8 cellular contexts compared by ENCODE assay signal in genomic region chr13:77326905-77327604, GRCh38. TPM values are rescaled to one million over a fixed set of nuclear protein-coding genes. Genes with fewer than 3 reads are reported as not detected.
DNase-seq lines count a peak whose midpoint lies in the region; TF ChIP-seq lines count a peak whose summit lies in the region.

A gene with protein sequence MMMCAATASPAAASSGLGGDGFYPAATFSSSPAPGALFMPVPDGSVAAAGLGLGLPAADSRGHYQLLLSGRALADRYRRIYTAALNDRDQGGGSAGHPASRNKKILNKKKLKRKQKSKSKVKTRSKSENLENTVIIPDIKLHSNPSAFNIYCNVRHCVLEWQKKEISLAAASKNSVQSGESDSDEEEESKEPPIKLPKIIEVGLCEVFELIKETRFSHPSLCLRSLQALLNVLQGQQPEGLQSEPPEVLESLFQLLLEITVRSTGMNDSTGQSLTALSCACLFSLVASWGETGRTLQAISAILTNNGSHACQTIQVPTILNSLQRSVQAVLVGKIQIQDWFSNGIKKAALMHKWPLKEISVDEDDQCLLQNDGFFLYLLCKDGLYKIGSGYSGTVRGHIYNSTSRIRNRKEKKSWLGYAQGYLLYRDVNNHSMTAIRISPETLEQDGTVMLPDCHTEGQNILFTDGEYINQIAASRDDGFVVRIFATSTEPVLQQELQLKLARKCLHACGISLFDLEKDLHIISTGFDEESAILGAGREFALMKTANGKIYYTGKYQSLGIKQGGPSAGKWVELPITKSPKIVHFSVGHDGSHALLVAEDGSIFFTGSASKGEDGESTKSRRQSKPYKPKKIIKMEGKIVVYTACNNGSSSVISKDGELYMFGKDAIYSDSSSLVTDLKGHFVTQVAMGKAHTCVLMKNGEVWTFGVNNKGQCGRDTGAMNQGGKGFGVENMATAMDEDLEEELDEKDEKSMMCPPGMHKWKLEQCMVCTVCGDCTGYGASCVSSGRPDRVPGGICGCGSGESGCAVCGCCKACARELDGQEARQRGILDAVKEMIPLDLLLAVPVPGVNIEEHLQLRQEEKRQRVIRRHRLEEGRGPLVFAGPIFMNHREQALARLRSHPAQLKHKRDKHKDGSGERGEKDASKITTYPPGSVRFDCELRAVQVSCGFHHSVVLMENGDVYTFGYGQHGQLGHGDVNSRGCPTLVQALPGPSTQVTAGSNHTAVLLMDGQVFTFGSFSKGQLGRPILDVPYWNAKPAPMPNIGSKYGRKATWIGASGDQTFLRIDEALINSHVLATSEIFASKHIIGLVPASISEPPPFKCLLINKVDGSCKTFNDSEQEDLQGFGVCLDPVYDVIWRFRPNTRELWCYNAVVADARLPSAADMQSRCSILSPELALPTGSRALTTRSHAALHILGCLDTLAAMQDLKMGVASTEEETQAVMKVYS (N-terminal part only) (minus strand): TSS chr13:77327094. CDS start chr13:77326775, 319 bp downstream.

- no peaks in the 10 kb centered on the region for H3K27me3 ChIP-seq in CD8-positive, alpha-beta memory T cell (ENCODE audit: insufficient read depth, low read length, poor library complexity, severe bottlenecking)
- no peaks in the 10 kb centered on the region for H3K27me3 ChIP-seq in effector memory CD4-positive, alpha-beta T cell (replicated peaks; ENCODE audit: control insufficient read depth, insufficient read depth, low read length, poor library complexity, severe bottlenecking)

- H3K9me3 ChIP-seq in CD8-positive, alpha-beta memory T cell (ENCODE audit: low read length), result no peaks in the 10 kb centered on the region
- no peaks in the 10 kb centered on the region for H3K9me3 ChIP-seq in effector memory CD4-positive, alpha-beta T cell (ENCODE audit: control insufficient read depth, low read length)

- H3K4me3 ChIP-seq in CD8-positive, alpha-beta memory T cell (ENCODE audit: low read length), result peak within 1 kb of the TSS; percentile 77
- peak within 1 kb of the TSS; percentile 95 for H3K4me3 ChIP-seq in effector memory CD4-positive, alpha-beta T cell (ENCODE audit: insufficient read depth, low read depth, low read length, poor library complexity, severe bottlenecking)

- H3K9me3 Mint-ChIP-seq in CD8-positive, alpha-beta memory T cell, result peaks cover 0 to 1% (median 0%) of the 10 kb centered on the region in 5 donors

- TF ChIP-seq CTCF in GM20000 (IDR thresholded peaks at IDR 0.05; ENCODE audit: extremely low read depth, missing control alignments), result no peak

- H3K36me3 ChIP-seq in CD8-positive, alpha-beta memory T cell (ENCODE audit: insufficient read depth, low read length), result no peaks in the 10 kb centered on the region
- H3K36me3 ChIP-seq in effector memory CD4-positive, alpha-beta T cell (ENCODE audit: control insufficient read depth, insufficient read depth, low read length), result no peaks in the 10 kb centered on the region

- peaks cover 55% of the 10 kb centered on the region for H3K4me1 ChIP-seq in CD8-positive, alpha-beta memory T cell (ENCODE audit: insufficient read depth, low read length)
- H3K4me1 ChIP-seq in effector memory CD4-positive, alpha-beta T cell (ENCODE audit: control insufficient read depth, insufficient read depth, low read length, poor library complexity, severe bottlenecking), result peaks cover 36% of the 10 kb centered on the region

- peak within 1 kb of the TSS; percentile 95 to 100 (median 99) for H3K4me3 Mint-ChIP-seq in CD8-positive, alpha-beta memory T cell

- POLR2A ChIA-PET in CD8-positive, alpha-beta memory T cell (lab: Charles Lee), result interaction anchor here (0.6 to 1.0 kb wide), 5 partner anchors 151 to 373 kb away, joined by 3 to 6 read pairs (median 5); partner anchors contain the start of genes CLN5 and SLAIN1
- POLR2A ChIA-PET in activated CD8-positive, alpha-beta memory T cell treated with anti-CD3 and anti-CD28 coated beads for 36 hours (lab: Charles Lee), result interaction anchor here (0.6 to 2.9 kb wide), 10 partner anchors 9 to 453 kb away, joined by 3 to 16 read pairs (median 3); partner anchors contain the start of gene SLAIN1

- peak within 1 kb of the TSS; percentile 70 for H3K27ac ChIP-seq in CD8-positive, alpha-beta memory T cell (ENCODE audit: low read depth, low read length)
- H3K27ac ChIP-seq in effector memory CD4-positive, alpha-beta T cell (ENCODE audit: insufficient read depth, low read length, poor library complexity, severe bottlenecking), result peak within 1 kb of the TSS; percentile 82

- H3K36me3 Mint-ChIP-seq in CD8-positive, alpha-beta memory T cell, result peaks cover 0 to 21% (median 0%) of the 10 kb centered on the region in 3 donors

- H3K4me1 Mint-ChIP-seq in CD8-positive, alpha-beta memory T cell, result peaks cover 69 to 80% (median 74%) of the 10 kb centered on the region in 3 donors

- CTCF ChIA-PET in CD8-positive, alpha-beta memory T cell (lab: Charles Lee), result interaction anchor here (1.0 to 4.4 kb wide), 8 partner anchors 9 to 301 kb away, joined by 3 to 30 read pairs (median 6); no protein-coding TSS in a partner anchor
- CTCF ChIA-PET in activated CD8-positive, alpha-beta memory T cell treated with anti-CD3 and anti-CD28 coated beads for 36 hours (lab: Charles Lee), result interaction anchor here (1.0 to 1.5 kb wide), 3 partner anchors 10 to 151 kb away, joined by 3 to 10 read pairs (median 4); no protein-coding TSS in a partner anchor

- DNase-seq in CD8-positive, alpha-beta memory T cell, result peak; percentile 94 to 98 (median 97)
- DNase-seq in GM20000 (ENCODE audit: low spot score) (peak; percentile 95), HT-29 (ENCODE audit: low spot score) (peak; percentile 98), NOMO-1 (lab: John Stamatoyannopoulos, UW; ENCODE audit: unreplicated experiment in 2 of 2) (peak; percentile 95 to 96), lung microvascular endothelial cell (ENCODE audit: low read depth in 2 of 2) (peak; percentile 99)
- peak; percentile 95 to 97 (median 97) for DNase-seq in effector memory CD4-positive, alpha-beta T cell
- DNase-seq in stimulated activated CD8-positive, alpha-beta memory T cell treated with anti-CD3 and anti-CD28 coated beads, Interleukin-12 subunit alpha, Interleukin-12 subunit beta, amount 100 ng/mL, for 1 hour (ENCODE audit: low read depth), result peak; percentile 96

- peaks cover 0 to 3% of the 10 kb centered on the region in 2 donors for H3K27me3 Mint-ChIP-seq in CD8-positive, alpha-beta memory T cell

- H3K27ac Mint-ChIP-seq in CD8-positive, alpha-beta memory T cell, result peak within 1 kb of the TSS; percentile 95 to 100 (median 98)

RNA-seq across cellular contexts. Expression of the gene that starts here (rescaled TPM):
- 100 to 1,000 TPM; 110 to 111 TPM for total RNA-seq in CD8-positive, alpha-beta memory T cell
- polyA plus RNA-seq in CD8-positive, alpha-beta memory T cell, result 44.6 TPM
- total RNA-seq in HT-29 (2014; rRNA removed; shearing (Covaris generic)), result 54.9 and 60.3 TPM in 2 replicates
- total RNA-seq in activated CD8-positive, alpha-beta memory T cell treated with anti-CD3 and anti-CD28 coated beads for 36 hours, result 100 to 1,000 TPM; 100 to 102 TPM
- 93.1 and 120 TPM in 2 replicates for total RNA-seq in lung microvascular endothelial cell

Comparison
In these comparisons a context has a peak if more than half of its experiments do, and no peak if none do; other contexts are left out.
1. Peak in every context shown above with its lines: DNase-seq, H3K4me3 ChIP-seq and H3K27ac ChIP-seq.